ENCODE assay signal across 1 cellular context in the genomic region with DNA sequence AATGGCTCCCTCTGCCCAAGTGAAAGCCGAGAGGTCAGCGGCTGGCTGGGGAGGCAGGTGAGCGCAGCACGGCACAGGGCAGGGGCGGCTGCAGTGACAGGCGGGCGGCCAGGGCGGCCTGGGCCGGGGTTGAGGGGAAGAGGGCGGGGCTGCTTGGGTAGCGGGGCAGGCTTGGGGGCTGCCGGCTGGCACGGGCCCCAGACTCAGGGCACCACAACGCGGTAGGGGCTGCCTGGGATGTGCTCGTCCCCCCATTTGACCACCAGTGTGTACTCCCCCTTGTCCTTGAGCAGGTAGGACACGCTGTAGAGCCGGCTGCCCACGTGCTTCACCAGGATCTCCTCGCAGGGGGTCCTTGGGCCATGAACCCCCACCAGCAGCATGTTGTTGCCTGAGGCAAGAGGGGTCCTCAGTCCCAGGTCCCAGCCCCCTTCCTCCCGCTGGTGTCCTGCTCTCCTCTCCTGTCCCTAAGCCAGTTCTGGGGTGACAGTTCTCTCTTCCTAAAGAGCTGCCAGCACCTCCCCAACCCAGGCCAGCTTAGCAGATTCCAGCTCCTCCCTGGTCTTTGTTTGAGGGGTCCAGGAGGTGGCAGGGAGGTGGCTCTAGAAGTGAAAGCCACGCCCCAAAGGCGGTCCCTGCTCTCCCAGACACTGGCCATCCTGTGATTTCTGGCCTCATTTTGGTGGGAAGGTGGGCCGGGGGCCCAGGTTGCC.
TF ChIP-seq lines count a peak whose summit lies in the region.

No MANE protein-coding gene starts in this region.

TF ChIP-seq in endothelial cell of umbilical vein, 7 proteins besides CTCF, POLR2A, EP300 and RAD21:
- TF ChIP-seq GATA2 (IDR thresholded peaks at IDR 0.05; ENCODE audit: insufficient read depth, insufficient read length, low read depth, low read length) (no peak), MYC (IDR thresholded peaks at IDR 0.05; ENCODE audit: low read depth, low read length) (no peak), MAX (IDR thresholded peaks at IDR 0.05; ENCODE audit: insufficient read depth, insufficient read length) (no peak)
TF ChIP-seq in endothelial cell of umbilical vein: peak in this region for 0.
